Comparison of ENCODE assay signal across 8 cellular contexts in genomic region chr9:62799851-62800371, GRCh38.
A peak's percentile ranks its signal among the peaks of the same experiment; 100 is the strongest.
DNase-seq lines count a peak whose midpoint lies in the region; ATAC-seq, FAIRE-seq and TF ChIP-seq lines count a peak whose summit lies in the region.
"Not testable (repeated sequence)": the region's sequence is repeated elsewhere in the genome, so short reads cannot be mapped to it uniquely, and the experiment has no call there.

No MANE protein-coding gene starts in this region.

- not testable (repeated sequence) for H3K27me3 ChIP-seq in BE2C; GM23248 (replicated peaks; ENCODE audit: insufficient read depth); SK-N-SH (ENCODE audit: insufficient read depth)
- H3K27me3 ChIP-seq in H1 (replicated peaks in 1 of 4; ENCODE audit: control insufficient read depth in 3 of 4, extremely low read depth in 1 of 4, insufficient read depth in 3 of 4, low read length in 3 of 4) (peaks cover 38 to 62% (median 51%) of the 10 kb centered on the region in 4 experiments), iPS-18a (ENCODE audit: control insufficient read depth, insufficient read depth, low read length) (peaks cover 65% of the 10 kb centered on the region)

- H3K36me3 ChIP-seq in BE2C; GM23248 (ENCODE audit: low read depth); SK-N-SH (replicated peaks in 1 of 2; ENCODE audit: control insufficient read depth in 1 of 2, insufficient read depth in 2 of 2, low read length in 1 of 2); H1 (ENCODE audit: control insufficient read depth in 2 of 4, insufficient read depth in 4 of 4, low read length in 3 of 4); iPS-18a (ENCODE audit: control insufficient read depth, low read depth, low read length): not testable (repeated sequence)

- CTCF ChIA-PET in SK-N-SH (lab: Yijun Ruan, JAX) = not testable (repeated sequence)
- CTCF ChIA-PET in H1 (lab: Charles Lee; ENCODE audit: partially characterized antibody) = interaction anchor here (0.8 to 1.4 kb wide), 1 partner anchor 1017 kb away, joined by 5 to 6 read pairs; no protein-coding TSS in a partner anchor

- not testable (repeated sequence) for H3K79me2 ChIP-seq in GM23248 (ENCODE audit: insufficient read depth); H1 (ENCODE audit: control insufficient read depth in 1 of 2, insufficient read depth in 2 of 2, low read length in 2 of 2)
- peaks cover 26% of the 10 kb centered on the region; the same call in 1 of the 2 replicates for H3K79me2 ChIP-seq in SK-N-SH (ENCODE audit: insufficient read depth)

- H3K9ac ChIP-seq in GM23248 (peak overlapping the region; percentile 86), SK-N-SH (peak overlapping the region; percentile 79)
- not testable (repeated sequence) for H3K9ac ChIP-seq in H1 (replicated peaks in 1 of 4; ENCODE audit: extremely low read depth in 1 of 4, low read depth in 3 of 4, low read length in 3 of 4); iPS-18a (ENCODE audit: low read length)

- H2AFZ ChIP-seq in GM23248 = peak overlapping the region; percentile 83
- H2AFZ ChIP-seq in SK-N-SH (ENCODE audit: low read depth) = peak overlapping the region; percentile 59; the same call in 1 of the 2 replicates
- not testable (repeated sequence) for H2AFZ ChIP-seq in H1 (ENCODE audit: low read length)

- TF ChIP-seq RAD21 in SK-N-SH (IDR thresholded peaks at IDR 0.05; ENCODE audit: low read length); H1 (IDR thresholded peaks at IDR 0.05 in 1 of 2, conservative IDR thresholded peaks at IDR 0.05 in 1 of 2; ENCODE audit: low read depth in 2 of 2, low read length in 2 of 2): not testable (repeated sequence)

- WGBS in GM23248 (ENCODE audit: low coverage in 1 of 2, low lambda C conversion rate in 2 of 2, missing lambda C conversion rate in 2 of 2), 2 experiments = 11 to 17% methylated on average over 35 to 36 of the region's 36 CpGs
- WGBS in SK-N-SH (ENCODE audit: low lambda C conversion rate) = 60% methylated on average over 26 of the region's 36 CpGs
- 9% methylated on average over 34 of the region's 36 CpGs; no CpG with 5 or more reads in 1 of the 2 experiments for WGBS in H1 (ENCODE audit: extremely low coverage in 1 of 2, insufficient coverage in 1 of 2, insufficient read length in 1 of 2, insufficient replicate concordance in 2 of 2, low coverage in 1 of 2, low lambda C conversion rate in 2 of 2, missing lambda C conversion rate in 1 of 2), 2 experiments

- H3K27ac ChIP-seq in GM23248 (peak overlapping the region; percentile 30), SK-N-SH (ENCODE audit: low read depth in 2 of 2, low read length in 1 of 2) (peak overlapping the region in 1 of 2 experiments; percentile 60; a peak in 1 of 4 replicates)
- not testable (repeated sequence) for H3K27ac ChIP-seq in H1 (ENCODE audit: low read depth, low read length); iPS-18a (ENCODE audit: low read length)

- H4K8ac ChIP-seq in H1 (ENCODE audit: extremely low read depth, insufficient read depth, low read length) = not testable (repeated sequence)

- POLR2A ChIA-PET in SK-N-SH (lab: Yijun Ruan, JAX) (interaction anchor here (1.4 kb wide), 1 partner anchor 1018 kb away, joined by 4 read pairs; no protein-coding TSS in a partner anchor), H1 (lab: Charles Lee; ENCODE audit: partially characterized antibody) (interaction anchor here (1.3 to 1.7 kb wide), 2 partner anchors 1017 kb away, joined by 9 to 12 read pairs; no protein-coding TSS in a partner anchor)

- H4K20me1 ChIP-seq in GM23248 (ENCODE audit: insufficient read depth); SK-N-SH (ENCODE audit: insufficient read depth); H1 (replicated peaks in 1 of 2; ENCODE audit: control insufficient read depth in 1 of 2, insufficient read depth in 2 of 2, low read length in 2 of 2): not testable (repeated sequence)

- H3F3A ChIP-seq in GM23248 (ENCODE audit: insufficient read depth); SK-N-SH (replicated peaks; ENCODE audit: insufficient read depth): not testable (repeated sequence)

- H3K27me3 Mint-ChIP-seq in neural crest cell (ENCODE audit: low read depth) = peaks cover 62% of the 10 kb centered on the region

- not testable (repeated sequence) for H3K79me1 ChIP-seq in H1 (ENCODE audit: low read depth, low read length)

- H2AK5ac ChIP-seq in H1 (ENCODE audit: low read depth, low read length) = not testable (repeated sequence)

- H3K4me3 ChIP-seq in BE2C (ENCODE audit: low read depth, low read length) = peak overlapping the region; percentile 70
- peak overlapping the region; percentile 72 for H3K4me3 ChIP-seq in GM23248
- peak overlapping the region; percentile 52 to 65 for H3K4me3 ChIP-seq in SK-N-SH (ENCODE audit: low read depth in 2 of 2, low read length in 1 of 2)
- H3K4me3 ChIP-seq in H1 (ENCODE audit: extremely low read depth in 1 of 4, insufficient read depth in 2 of 4, low read depth in 3 of 4, low read length in 4 of 4) = peak overlapping the region; percentile 3 to 64 (median 29); a peak in 5 of 8 replicates
- H3K4me3 ChIP-seq in iPS-18a (ENCODE audit: low read length) = peak overlapping the region; percentile 67

- not testable (repeated sequence) for TF ChIP-seq POLR2A in H1 (IDR thresholded peaks at IDR 0.05; ENCODE audit: control extremely low read depth in 1 of 2, low read depth in 2 of 2, low read length in 2 of 2)

- peaks cover 26% of the 10 kb centered on the region for H3K4me1 Mint-ChIP-seq in neural crest cell

- not testable (repeated sequence) for TF ChIP-seq EP300 in SK-N-SH (IDR thresholded peaks at IDR 0.05; ENCODE audit: borderline replicate concordance in 1 of 2, low read depth in 1 of 2, low read length in 1 of 2); H1 (IDR thresholded peaks at IDR 0.05; ENCODE audit: borderline replicate concordance in 1 of 2, low read depth in 2 of 2, low read length in 2 of 2)

- not testable (repeated sequence) for H3K56ac ChIP-seq in H1 (replicated peaks; ENCODE audit: insufficient read length, low read depth, low read length)

- H2BK12ac ChIP-seq in H1 (ENCODE audit: low read depth, low read length) = peak overlapping the region; percentile 9; the same call in 1 of the 2 replicates

- in situ Hi-C loops in GM23248 (cut with MboI) = not testable (repeated sequence)

- H2BK20ac ChIP-seq in H1 (ENCODE audit: low read length) = not testable (repeated sequence)

- DNase-seq in BE2C (peak; percentile 65), GM23248 (peak; percentile 49), H1 (ENCODE audit: low read depth in 1 of 2, low spot score in 2 of 2) (peak in 1 of 2 experiments; percentile 90), neural crest cell (ENCODE audit: low read depth, low spot score) (peak; percentile 62)
- DNase-seq in SK-N-SH = not testable (repeated sequence)
- DNase-seq in activated effector memory CD4-positive, alpha-beta T cell treated with anti-CD3 and anti-CD28 coated beads, Interleukin-2, amount 50 U/mL, for 16 hours = peak; percentile 69
- DNase-seq in stimulated activated naive CD8-positive, alpha-beta T cell treated with anti-CD3 and anti-CD28 coated beads, Interleukin-15, Interleukin-2, amounts not matched to agents 100 U/mL and 50 U/mL, for 24 hours = peak; percentile 52

- not testable (repeated sequence) for H3K9me3 ChIP-seq in BE2C; GM23248 (ENCODE audit: low read depth); SK-N-SH; H1 (ENCODE audit: insufficient read depth in 2 of 2, low read depth in 1 of 2, low read length in 1 of 2); iPS-18a (ENCODE audit: control insufficient read depth, low read depth, low read length)

- not testable (repeated sequence) for H3K4me1 ChIP-seq in BE2C; SK-N-SH (ENCODE audit: control insufficient read depth in 1 of 2, insufficient read depth in 2 of 2, low read depth in 1 of 2, low read length in 1 of 2); iPS-18a (ENCODE audit: control insufficient read depth, low read depth, low read length)
- H3K4me1 ChIP-seq in GM23248 (ENCODE audit: insufficient read depth) = peaks cover 19% of the 10 kb centered on the region
- H3K4me1 ChIP-seq in H1 (replicated peaks in 1 of 4; ENCODE audit: control insufficient read depth in 3 of 4, insufficient read depth in 4 of 4, low read length in 3 of 4) = peaks cover 0 to 16% (median 8%) of the 10 kb centered on the region in 4 experiments; a peak in 6 of 7 replicates

- TF ChIP-seq CTCF in BE2C (IDR thresholded peaks at IDR 0.05; ENCODE audit: low read depth, low read length); SK-N-SH (IDR thresholded peaks at IDR 0.05); H1 (IDR thresholded peaks at IDR 0.05; ENCODE audit: control extremely low read depth in 1 of 3, insufficient read depth in 1 of 3, low read depth in 1 of 3, low read length in 3 of 3); neural crest cell (conservative IDR thresholded peaks at IDR 0.05): not testable (repeated sequence)

- H3K4me3 Mint-ChIP-seq in neural crest cell = peak overlapping the region; percentile 83

- H3K9me3 Mint-ChIP-seq in neural crest cell = not testable (repeated sequence)

- H3K23ac ChIP-seq in H1 (ENCODE audit: insufficient read length) = not testable (repeated sequence)

- not testable (repeated sequence) for H3K23me2 ChIP-seq in H1 (ENCODE audit: low read depth, low read length)

- not testable (repeated sequence) for H3K9me2 ChIP-seq in GM23248 (ENCODE audit: insufficient read depth); SK-N-SH

- not testable (repeated sequence) for H4K91ac ChIP-seq in H1 (replicated peaks; ENCODE audit: insufficient read length, low read length)

- H2BK120ac ChIP-seq in H1 (replicated peaks; ENCODE audit: low read depth, low read length) = not testable (repeated sequence)

- FAIRE-seq in H1 (lab: Jason Lieb, UNC) = not testable (repeated sequence)

- H3K36me3 Mint-ChIP-seq in neural crest cell (ENCODE audit: low read depth) = peaks cover 22% of the 10 kb centered on the region

- not testable (repeated sequence) for H4K5ac ChIP-seq in H1 (ENCODE audit: insufficient read length, low read depth, low read length)

- not testable (repeated sequence) for ATAC-seq in stimulated activated naive CD8-positive, alpha-beta T cell treated with anti-CD3 and anti-CD28 coated beads, Interleukin-15, Interleukin-2, amounts not matched to agents 100 U/mL and 50 U/mL, for 24 hours

- not testable (repeated sequence) for H3K14ac ChIP-seq in H1 (ENCODE audit: insufficient read length)

- H2BK15ac ChIP-seq in H1 (ENCODE audit: low read length) = not testable (repeated sequence)

- not testable (repeated sequence) for H3K4ac ChIP-seq in H1 (replicated peaks; ENCODE audit: insufficient read length, low read depth, low read length)

- not testable (repeated sequence) for H3K18ac ChIP-seq in H1 (ENCODE audit: extremely low read depth, low read length)

- not testable (repeated sequence) for H3K27ac Mint-ChIP-seq in neural crest cell (ENCODE audit: unreplicated experiment)

- peak overlapping the region; percentile 74 for H3K4me2 ChIP-seq in GM23248 (ENCODE audit: unreplicated experiment)
- H3K4me2 ChIP-seq in SK-N-SH = peak overlapping the region; percentile 67
- peak overlapping the region; percentile 74 to 76 for H3K4me2 ChIP-seq in H1 (ENCODE audit: insufficient read depth in 1 of 2, low read depth in 2 of 2, low read length in 2 of 2)

- H2BK5ac ChIP-seq in H1 (ENCODE audit: low read depth, low read length) = not testable (repeated sequence)
